Comparison of ENCODE assay signal across 16 cellular contexts in the genomic region with DNA sequence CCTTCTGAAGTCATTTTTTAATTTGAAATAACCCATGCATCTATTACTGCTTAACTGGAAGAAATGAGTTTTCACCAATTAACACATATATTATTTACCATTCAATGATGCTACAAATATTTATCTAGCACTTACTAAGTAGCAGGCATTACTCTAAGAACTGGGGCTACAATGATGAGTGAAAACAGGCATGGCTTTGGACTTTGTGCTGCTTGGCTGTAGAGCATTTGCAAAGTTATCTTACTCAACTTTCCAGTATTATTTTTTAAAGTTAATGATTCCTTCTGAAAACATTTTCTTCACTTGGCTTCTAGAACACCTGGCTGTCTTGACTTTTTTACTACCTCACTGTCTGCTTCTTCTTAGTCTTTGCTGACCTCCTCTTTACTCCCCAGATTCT.
"Had no signal": no experiment of that assay in that cellular context is flagged by ENCODE, and none has a peak within 500 bp of the region (broad histone marks: within the 10 kb centered on the region; RNA-seq: fewer than 3 reads in every experiment).

No MANE protein-coding gene starts in this region.

- H3K27ac Mint-ChIP-seq: activated CD4-positive, alpha-beta T cell treated with anti-CD3 and anti-CD28 coated beads, Interleukin-2, amount 10 ng/mL, durations not matched to agents 7 days and 5 days; activated T-helper 1 cell treated with anti-CD3 and anti-CD28 coated beads, Interleukin-12 subunit alpha, Interleukin-12 subunit beta, Interleukin-2, Interleukin-4 antibody, amounts not matched to agents 30 ng/mL and 10 ng/mL and 1 ng/mL, durations not matched to agents 14 hours and 24 hours and 36 hours had no signal

- FAIRE-seq: astrocyte, keratinocyte had no signal

- H3K36me3 ChIP-seq: gastrocnemius medialis, ovary had no signal

- H3K4me3 ChIP-seq: gastrocnemius medialis, heart right ventricle, ovary, sigmoid colon, stomach, testis had no signal

- H3K9me3 Mint-ChIP-seq: activated CD4-positive, alpha-beta T cell treated with anti-CD3 and anti-CD28 coated beads, Interleukin-2, amount 10 ng/mL, durations not matched to agents 7 days and 5 days; activated T-helper 1 cell treated with anti-CD3 and anti-CD28 coated beads, Interleukin-12 subunit alpha, Interleukin-12 subunit beta, Interleukin-2, Interleukin-4 antibody, amounts not matched to agents 30 ng/mL and 10 ng/mL and 1 ng/mL, durations not matched to agents 14 hours and 24 hours and 36 hours had no signal

- DNase-seq: activated CD4-positive, alpha-beta T cell treated with anti-CD3 and anti-CD28 coated beads, Interleukin-2, amount 10 ng/mL, durations not matched to agents 7 days and 5 days; activated CD8-positive, alpha-beta memory T cell treated with anti-CD3 and anti-CD28 coated beads, Interleukin-2, amount 50 U/mL, for 48 hours; activated naive CD4-positive, alpha-beta T cell; erythroblast; gastrocnemius medialis; heart right ventricle; left lung; ovary; sigmoid colon; spleen; stomach; T-helper 2 cell; testis had no signal

- H3K9me3 ChIP-seq: gastrocnemius medialis, heart right ventricle, left lung, ovary, sigmoid colon, spleen, stomach, testis had no signal

- H3K27ac ChIP-seq: heart right ventricle, left lung, stomach had no signal

- H3K27me3 ChIP-seq: gastrocnemius medialis, heart right ventricle, left lung, ovary, sigmoid colon, spleen, stomach, testis had no signal

- ATAC-seq: gastrocnemius medialis, heart right ventricle, left lung had no signal

- H3K4me1 ChIP-seq: gastrocnemius medialis, testis had no signal
